In the genomic region with DNA sequence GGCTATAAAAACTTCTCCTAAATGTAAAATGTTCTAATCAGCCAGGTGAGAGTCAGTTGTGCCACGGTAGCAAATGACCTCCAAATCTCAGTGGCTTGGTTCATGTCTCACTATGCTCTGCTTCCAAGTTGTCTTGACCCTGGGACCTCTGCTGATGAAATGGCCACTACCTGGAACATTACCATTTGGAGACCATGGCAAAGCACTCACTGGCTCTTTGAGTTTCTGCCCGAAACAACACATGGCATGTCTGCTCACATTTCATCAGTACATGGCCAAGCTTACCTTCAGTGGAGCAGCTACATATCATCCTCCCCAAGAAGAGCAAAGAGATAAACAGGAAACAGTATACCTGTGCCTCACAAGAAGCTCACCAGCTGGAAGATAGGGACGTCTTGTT, we compare ENCODE assay signal across 19 cellular contexts. TPM values are rescaled to one million over a fixed set of nuclear protein-coding genes. Genes with fewer than 3 reads are reported as not detected.
DNase-seq lines count a peak whose midpoint lies in the region; ATAC-seq and TF ChIP-seq lines count a peak whose summit lies in the region.
"Had no signal": no experiment of that assay in that cellular context is flagged by ENCODE, and none has a peak within 500 bp of the region (broad histone marks: within the 10 kb centered on the region; RNA-seq: fewer than 3 reads in every experiment).

No MANE protein-coding gene starts in this region.

- in situ Hi-C loops in IMR-90 (cut with MboI; ENCODE audit: low sequenced_read_pairs) (no loop called here), gastrocnemius medialis (cut with MboI; ENCODE audit: low sequenced_read_pairs in 4 of 4) (no loop called here)

- H3K14ac ChIP-seq in IMR-90 (replicated peaks; ENCODE audit: low read depth, low read length): no peak overlapping the region

- H2BK15ac ChIP-seq in IMR-90 (ENCODE audit: low read depth, low read length): 0 out of 3 replicates have a peak overlapping the region, but pooled peaks have one; percentile 23

- TF ChIP-seq POLR2A in IMR-90 (IDR thresholded peaks at IDR 0.05; ENCODE audit: low read depth, low read length) (no peak), gastrocnemius medialis (IDR thresholded peaks at IDR 0.05) (no peak)

- H3K4me3 ChIP-seq in IMR-90 (ENCODE audit: insufficient read depth, low read depth, low read length): no peak overlapping the region
- no peak overlapping the region for H3K4me3 ChIP-seq in gastrocnemius medialis
- no peak overlapping the region for H3K4me3 ChIP-seq in dorsolateral prefrontal cortex
- H3K4me3 ChIP-seq in SJCRH30: no peak overlapping the region
- H3K4me3 ChIP-seq: BLaER1, GM12878 had no signal

- no TSS peak for BruUV-seq in IMR-90 (replicated peaks; lab: Mats Ljungman, UMichigan)

- no peak overlapping the region for H3K18ac ChIP-seq in IMR-90 (ENCODE audit: low read depth, low read length)

- H2AK9ac ChIP-seq in IMR-90 (replicated peaks; ENCODE audit: low read depth, low read length, poor library complexity): no peak overlapping the region

- WGBS in IMR-90 (ENCODE audit: extremely low coverage in 2 of 2, insufficient read length in 1 of 2), 2 experiments: no CpG with 5 or more reads among the region's 3 CpGs

- dilution Hi-C loops in IMR-90 (cut with HindIII; ENCODE audit: low sequenced_read_pairs, unreplicated experiment): no loop called here

- H3K4me1 ChIP-seq in IMR-90 (ENCODE audit: control insufficient read depth, insufficient read depth, low read length): peaks cover 3% of the 10 kb centered on the region; the same call in 1 of the 2 replicates
- peaks cover 9 to 19% of the 10 kb centered on the region in 2 donors for H3K4me1 ChIP-seq in gastrocnemius medialis
- peaks cover 8% of the 10 kb centered on the region for H3K4me1 ChIP-seq in SJCRH30
- H3K4me1 ChIP-seq: BE2C, BLaER1 had no signal

- TF ChIP-seq CTCF in IMR-90 (conservative IDR thresholded peaks at IDR 0.05; ENCODE audit: low read depth, low read length) (no peak), gastrocnemius medialis (IDR thresholded peaks at IDR 0.05 in 4 of 5, conservative IDR thresholded peaks at IDR 0.05 in 1 of 5) (no peak), dorsolateral prefrontal cortex (IDR thresholded peaks at IDR 0.05 in 54 of 56, conservative IDR thresholded peaks at IDR 0.05 in 2 of 56; ENCODE audit: low read depth in 1 of 56, partially characterized antibody in 56 of 56) (no peak)

- H3K27me3 ChIP-seq in IMR-90 (ENCODE audit: control insufficient read depth, insufficient read depth, low read length): no peaks in the 10 kb centered on the region
- H3K27me3 ChIP-seq in gastrocnemius medialis: no peaks in the 10 kb centered on the region
- H3K27me3 ChIP-seq in dorsolateral prefrontal cortex: no peaks in the 10 kb centered on the region
- H3K27me3 ChIP-seq in SJCRH30: no peaks in the 10 kb centered on the region
- H3K27me3 ChIP-seq: BE2C, BLaER1 had no signal

- no peak overlapping the region for H3K9ac ChIP-seq in IMR-90 (ENCODE audit: low read depth, low read length)
- H3K9ac ChIP-seq: BLaER1 had no signal

- no peak overlapping the region for H3K23ac ChIP-seq in IMR-90 (ENCODE audit: low read depth, low read length)

- H3K27ac ChIP-seq in IMR-90 (ENCODE audit: insufficient read depth, low read length) (no peak overlapping the region), gastrocnemius medialis (peak overlapping the region in 2 of 4 donors; percentile 43 to 58), dorsolateral prefrontal cortex (no peak overlapping the region), SJCRH30 (no peak overlapping the region)
- H3K27ac ChIP-seq: BLaER1 had no signal

- H2AK5ac ChIP-seq in IMR-90 (ENCODE audit: low read depth, low read length): peak overlapping the region; percentile 21; the same call in 1 of the 2 replicates

- H3K9me1 ChIP-seq in IMR-90 (ENCODE audit: insufficient read depth, low read length): peaks cover 2% of the 10 kb centered on the region; the same call in 1 of the 2 replicates

- H4K5ac ChIP-seq in IMR-90 (ENCODE audit: low read depth, low read length): no peak overlapping the region

- no peak for TF ChIP-seq RAD21 in IMR-90 (IDR thresholded peaks at IDR 0.05; ENCODE audit: low read length)

- H4K91ac ChIP-seq in IMR-90 (ENCODE audit: insufficient read depth, low read depth, low read length): no peak overlapping the region

- H3K9me3 ChIP-seq in IMR-90 (ENCODE audit: control insufficient read depth, insufficient read depth, low read length): no peaks in the 10 kb centered on the region
- no peaks in the 10 kb centered on the region for H3K9me3 ChIP-seq in gastrocnemius medialis
- no peaks in the 10 kb centered on the region for H3K9me3 ChIP-seq in SJCRH30 (replicated peaks)
- H3K9me3 ChIP-seq: BE2C, BLaER1 had no signal

- no peaks in the 10 kb centered on the region for H3K79me1 ChIP-seq in IMR-90 (ENCODE audit: low read depth in 1 of 2, low read length in 2 of 2)

- intact Hi-C loops in IMR-90 (cut with micrococcal nuclease): no loop called here
- intact Hi-C loops in gastrocnemius medialis (cut with DNase I; ENCODE audit: low total_unique reads): no loop called here
- intact Hi-C loops in dorsolateral prefrontal cortex (cut with DNase I): no loop called here

- H3K56ac ChIP-seq in IMR-90 (ENCODE audit: extremely low read depth, insufficient read depth, low read length): no peak overlapping the region

- ATAC-seq in IMR-90 (ENCODE audit: low read depth): no peak
- ATAC-seq in gastrocnemius medialis: peak; percentile 68 to 81
- ATAC-seq: GM12878 had no signal

- no peak overlapping the region for H2BK5ac ChIP-seq in IMR-90 (ENCODE audit: low read depth, low read length, poor library complexity, severe bottlenecking)

- H4K20me1 ChIP-seq in IMR-90 (ENCODE audit: insufficient read depth, low read length): no peaks in the 10 kb centered on the region
- H4K20me1 ChIP-seq: BLaER1 had no signal

- CTCF ChIA-PET in IMR-90 (lab: Yijun Ruan, JAX): no interaction called here

- H2BK120ac ChIP-seq in IMR-90 (ENCODE audit: low read depth, low read length): no peak overlapping the region

- no peak overlapping the region for H2AFZ ChIP-seq in IMR-90 (replicated peaks; ENCODE audit: low read length, poor library complexity)

- POLR2A ChIA-PET in IMR-90 (lab: Charles Lee; ENCODE audit: unreplicated experiment): no interaction called here

- no peak for DNase-seq in IMR-90
- peak; percentile 43 for DNase-seq in cerebellum (ENCODE audit: low spot score)
- peak in 1 of 2 donors; percentile 38 for DNase-seq in gastrocnemius medialis
- no peak for DNase-seq in NCI-H748 (lab: John Stamatoyannopoulos, UW; ENCODE audit: unreplicated experiment)
- DNase-seq in dorsolateral prefrontal cortex: no peak
- no peak for DNase-seq in SJCRH30
- DNase-seq: 8988T; ACHN; BE2C; CD4-positive, alpha-beta memory T cell; CD4-positive, CD25-positive, alpha-beta regulatory T cell; CD8-positive, alpha-beta memory T cell; COR-L47; DMS79 treated with DMSO at 0.1 percent for 48 hours; GDM1 had no signal

- no peak overlapping the region for H4K8ac ChIP-seq in IMR-90 (ENCODE audit: low read depth in 2 of 2, low read length in 2 of 2)

- no peak overlapping the region for H2BK20ac ChIP-seq in IMR-90 (ENCODE audit: low read depth, low read length)

- H3K36me3 ChIP-seq in IMR-90 (ENCODE audit: control insufficient read depth, insufficient read depth, low read length) (no peaks in the 10 kb centered on the region), gastrocnemius medialis (no peaks in the 10 kb centered on the region), SJCRH30 (no peaks in the 10 kb centered on the region)
- H3K36me3 ChIP-seq: BE2C, BLaER1 had no signal

- no peak overlapping the region for H3K4ac ChIP-seq in IMR-90 (ENCODE audit: low read depth, low read length)

- no peak overlapping the region for H3K4me2 ChIP-seq in IMR-90 (ENCODE audit: low read depth, low read length)
- H3K4me2 ChIP-seq: BLaER1 had no signal

TF ChIP-seq in IMR-90, 13 proteins besides CTCF, POLR2A, EP300 and RAD21 (continues in another document):
- TF ChIP-seq CHD1 (IDR thresholded peaks at IDR 0.05; ENCODE audit: low read depth, low read length) (no peak), CEBPB (IDR thresholded peaks at IDR 0.05; ENCODE audit: low read depth, low read length) (no peak), MAFK (IDR thresholded peaks at IDR 0.05; ENCODE audit: low read depth, low read length) (no peak), MXI1 (IDR thresholded peaks at IDR 0.05; ENCODE audit: borderline replicate concordance, low read depth, low read length) (no peak), MAZ (IDR thresholded peaks at IDR 0.05; ENCODE audit: borderline replicate concordance, low read depth, low read length) (no peak), RCOR1 (IDR thresholded peaks at IDR 0.05; ENCODE audit: insufficient replicate concordance, low read length) (no peak), NFE2L2 (IDR thresholded peaks at IDR 0.05; ENCODE audit: low read depth, low read length) (no peak), SMC3 (IDR thresholded peaks at IDR 0.05; ENCODE audit: low read depth, low read length) (no peak), RFX5 (IDR thresholded peaks at IDR 0.05; ENCODE audit: low read depth, low read length) (no peak), ELK1 (IDR thresholded peaks at IDR 0.05; ENCODE audit: borderline replicate concordance, low read depth, low read length) (no peak), FOS (IDR thresholded peaks at IDR 0.05; ENCODE audit: low read depth, low read length) (no peak)
- TF ChIP-seq, protein P1, sequence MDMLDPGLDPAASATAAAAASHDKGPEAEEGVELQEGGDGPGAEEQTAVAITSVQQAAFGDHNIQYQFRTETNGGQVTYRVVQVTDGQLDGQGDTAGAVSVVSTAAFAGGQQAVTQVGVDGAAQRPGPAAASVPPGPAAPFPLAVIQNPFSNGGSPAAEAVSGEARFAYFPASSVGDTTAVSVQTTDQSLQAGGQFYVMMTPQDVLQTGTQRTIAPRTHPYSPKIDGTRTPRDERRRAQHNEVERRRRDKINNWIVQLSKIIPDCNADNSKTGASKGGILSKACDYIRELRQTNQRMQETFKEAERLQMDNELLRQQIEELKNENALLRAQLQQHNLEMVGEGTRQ (IDR thresholded peaks at IDR 0.05; ENCODE audit: low read depth, low read length): no peak

RNA-seq across cellular contexts. Expression of gene PLEKHG7, which starts 40.2 kb away (rescaled TPM):
- total RNA-seq in IMR-90 (2012; rRNA removed) (under 0.01 TPM in 1 of 2 replicates, not detected in the other), cerebellum (not detected), gastrocnemius medialis (not detected), dorsolateral prefrontal cortex (not detected)
- polyA plus RNA-seq in IMR-90 (2012; rRNA removed): not detected in 2 replicates
- not detected in 2 replicates for polyA plus RNA-seq in IMR-90 (2012; cell fraction: cytosol; rRNA removed)
- polyA plus RNA-seq in IMR-90 (2012; cell fraction: nucleus; rRNA removed; ENCODE audit: low replicate concordance): 0.05 TPM in 1 of 2 replicates, not detected in the other
- not detected in 2 replicates for total RNA-seq in SJCRH30 (2014; rRNA removed; shearing (Covaris generic))
- total RNA-seq: A673; CD4-positive, alpha-beta memory T cell; CD8-positive, alpha-beta memory T cell had no signal
- polyA plus RNA-seq: CD14-positive monocyte; CD8-positive, alpha-beta memory T cell had no signal
